In genomic region chr5:11607944-11608343, GRCh38 we compare ENCODE assay signal across 35 cellular contexts.
"Had no signal": no experiment of that assay in that cellular context is flagged by ENCODE, and none has a peak within 500 bp of the region (broad histone marks: within the 10 kb centered on the region; RNA-seq: fewer than 3 reads in every experiment).

No MANE protein-coding gene starts in this region.

- H3K4me3 Mint-ChIP-seq: activated B cell treated with CpG ODN at 0.5 μM for 24 hours; activated CD4-positive, alpha-beta memory T cell treated with anti-CD3 and anti-CD28 coated beads for 36 hours; activated CD4-positive, alpha-beta T cell treated with anti-CD3 and anti-CD28 coated beads, Interleukin-2, amount 10 ng/mL, durations not matched to agents 24 days and 14 days; activated CD8-positive, alpha-beta memory T cell treated with anti-CD3 and anti-CD28 coated beads, Interleukin-2, amount 10 ng/mL, durations not matched to agents 7 days and 5 days; activated CD8-positive, alpha-beta T cell treated with anti-CD3 and anti-CD28 coated beads for 36 hours; activated naive CD4-positive, alpha-beta T cell treated with anti-CD3 and anti-CD28 coated beads, Interleukin-2, amount 10 ng/mL, durations not matched to agents 7 days and 5 days; activated naive CD4-positive, alpha-beta T cell treated with anti-CD3 and anti-CD28 coated beads, Interleukin-2, amount 50 U/mL, for 24 hours; activated naive CD8-positive, alpha-beta T cell; activated naive CD8-positive, alpha-beta T cell treated with anti-CD3 and anti-CD28 coated beads, Interleukin-2, amount 10 ng/mL, durations not matched to agents 7 days and 5 days; activated naive CD8-positive, alpha-beta T cell treated with anti-CD3 and anti-CD28 coated beads, Interleukin-2, amount 50 U/mL, for 24 hours; activated T-cell treated with anti-CD3 and anti-CD28 coated beads, Interleukin-2, amount 50 U/mL, for 24 hours; brain; central memory CD8-positive, alpha-beta T cell; T-cell; T-helper 2 cell treated with Interferon-gamma antibody and Interleukin-4, amounts not matched to agents 5 μg/mL and 100 μg/mL, for 36 hours had no signal

- H3K4me1 ChIP-seq: ascending aorta had no signal

- FAIRE-seq: bronchial epithelial cell, TTC549 had no signal

- H3K36me3 Mint-ChIP-seq: activated CD4-positive, alpha-beta memory T cell treated with anti-CD3 and anti-CD28 coated beads for 36 hours; activated CD8-positive, alpha-beta memory T cell treated with anti-CD3 and anti-CD28 coated beads, Interleukin-2, amount 10 ng/mL, durations not matched to agents 7 days and 5 days; activated naive CD4-positive, alpha-beta T cell treated with anti-CD3 and anti-CD28 coated beads, Interleukin-2, amount 10 ng/mL, durations not matched to agents 7 days and 5 days; activated naive CD4-positive, alpha-beta T cell treated with anti-CD3 and anti-CD28 coated beads, Interleukin-2, amount 50 U/mL, for 24 hours; activated naive CD8-positive, alpha-beta T cell; activated naive CD8-positive, alpha-beta T cell treated with anti-CD3 and anti-CD28 coated beads, Interleukin-2, amount 10 ng/mL, durations not matched to agents 7 days and 5 days; brain; T-cell had no signal

- H3K36me3 ChIP-seq: ascending aorta, cardiac muscle cell had no signal

- H3K9me3 ChIP-seq: ascending aorta had no signal

- H3K27me3 ChIP-seq: ascending aorta, cardiac muscle cell had no signal

- H3K27me3 Mint-ChIP-seq: activated B cell treated with CpG ODN at 0.5 μM for 24 hours; activated CD4-positive, alpha-beta memory T cell treated with anti-CD3 and anti-CD28 coated beads for 36 hours; activated CD4-positive, alpha-beta T cell treated with anti-CD3 and anti-CD28 coated beads, Interleukin-2, amount 10 ng/mL, durations not matched to agents 24 days and 14 days; activated CD8-positive, alpha-beta memory T cell treated with anti-CD3 and anti-CD28 coated beads, Interleukin-2, amount 10 ng/mL, durations not matched to agents 7 days and 5 days; activated CD8-positive, alpha-beta T cell treated with anti-CD3 and anti-CD28 coated beads for 36 hours; activated naive CD4-positive, alpha-beta T cell treated with anti-CD3 and anti-CD28 coated beads, Interleukin-2, amount 10 ng/mL, durations not matched to agents 7 days and 5 days; activated naive CD4-positive, alpha-beta T cell treated with anti-CD3 and anti-CD28 coated beads, Interleukin-2, amount 50 U/mL, for 24 hours; activated naive CD8-positive, alpha-beta T cell; activated naive CD8-positive, alpha-beta T cell treated with anti-CD3 and anti-CD28 coated beads, Interleukin-2, amount 50 U/mL, for 24 hours; activated T-cell treated with anti-CD3 and anti-CD28 coated beads, Interleukin-2, amount 50 U/mL, for 24 hours; brain; central memory CD8-positive, alpha-beta T cell; T-cell had no signal

- H3K4me1 Mint-ChIP-seq: activated B cell treated with CpG ODN at 0.5 μM for 24 hours; activated CD4-positive, alpha-beta T cell treated with anti-CD3 and anti-CD28 coated beads, Interleukin-2, amount 10 ng/mL, durations not matched to agents 24 days and 14 days; activated CD8-positive, alpha-beta memory T cell treated with anti-CD3 and anti-CD28 coated beads, Interleukin-2, amount 10 ng/mL, durations not matched to agents 7 days and 5 days; activated naive CD4-positive, alpha-beta T cell treated with anti-CD3 and anti-CD28 coated beads, Interleukin-2, amount 10 ng/mL, durations not matched to agents 7 days and 5 days; activated naive CD4-positive, alpha-beta T cell treated with anti-CD3 and anti-CD28 coated beads, Interleukin-2, amount 50 U/mL, for 24 hours; activated naive CD8-positive, alpha-beta T cell treated with anti-CD3 and anti-CD28 coated beads, Interleukin-2, amount 10 ng/mL, durations not matched to agents 7 days and 5 days; activated naive CD8-positive, alpha-beta T cell treated with anti-CD3 and anti-CD28 coated beads, Interleukin-2, amount 50 U/mL, for 24 hours; central memory CD8-positive, alpha-beta T cell; T-cell had no signal

- H3K4me3 ChIP-seq: ascending aorta, cardiac muscle cell had no signal

- H3K9me3 Mint-ChIP-seq: activated CD4-positive, alpha-beta memory T cell treated with anti-CD3 and anti-CD28 coated beads for 36 hours; activated CD4-positive, alpha-beta T cell treated with anti-CD3 and anti-CD28 coated beads, Interleukin-2, amount 10 ng/mL, durations not matched to agents 24 days and 14 days; activated CD8-positive, alpha-beta T cell treated with anti-CD3 and anti-CD28 coated beads for 36 hours; activated naive CD4-positive, alpha-beta T cell treated with anti-CD3 and anti-CD28 coated beads, Interleukin-2, amount 10 ng/mL, durations not matched to agents 7 days and 5 days; activated naive CD8-positive, alpha-beta T cell treated with anti-CD3 and anti-CD28 coated beads, Interleukin-2, amount 10 ng/mL, durations not matched to agents 7 days and 5 days; activated T-cell treated with anti-CD3 and anti-CD28 coated beads, Interleukin-2, amount 50 U/mL, for 24 hours; activated T-helper 2 cell treated with anti-CD3 and anti-CD28 coated beads, Interferon-gamma antibody, Interleukin-2, Interleukin-4, amounts not matched to agents 10 μg/mL and 5 μg/mL and 100 μg/mL, durations not matched to agents 14 hours and 24 hours and 36 hours; T-helper 2 cell treated with Interferon-gamma antibody and Interleukin-4, amounts not matched to agents 5 μg/mL and 100 μg/mL, for 36 hours had no signal

- H3K27ac Mint-ChIP-seq: activated B cell treated with CpG ODN at 0.5 μM for 24 hours; activated CD4-positive, alpha-beta memory T cell treated with anti-CD3 and anti-CD28 coated beads for 36 hours; activated CD4-positive, alpha-beta T cell treated with anti-CD3 and anti-CD28 coated beads, Interleukin-2, amount 10 ng/mL, durations not matched to agents 24 days and 14 days; activated CD8-positive, alpha-beta memory T cell treated with anti-CD3 and anti-CD28 coated beads, Interleukin-2, amount 10 ng/mL, durations not matched to agents 7 days and 5 days; activated CD8-positive, alpha-beta T cell treated with anti-CD3 and anti-CD28 coated beads for 36 hours; activated naive CD4-positive, alpha-beta T cell treated with anti-CD3 and anti-CD28 coated beads, Interleukin-2, amount 10 ng/mL, durations not matched to agents 7 days and 5 days; activated naive CD4-positive, alpha-beta T cell treated with anti-CD3 and anti-CD28 coated beads, Interleukin-2, amount 50 U/mL, for 24 hours; activated naive CD8-positive, alpha-beta T cell; activated naive CD8-positive, alpha-beta T cell treated with anti-CD3 and anti-CD28 coated beads, Interleukin-2, amount 10 ng/mL, durations not matched to agents 7 days and 5 days; activated naive CD8-positive, alpha-beta T cell treated with anti-CD3 and anti-CD28 coated beads, Interleukin-2, amount 50 U/mL, for 24 hours; activated T-cell treated with anti-CD3 and anti-CD28 coated beads, Interleukin-2, amount 50 U/mL, for 24 hours; activated T-helper 2 cell treated with anti-CD3 and anti-CD28 coated beads, Interferon-gamma antibody, Interleukin-2, Interleukin-4, amounts not matched to agents 10 μg/mL and 5 μg/mL and 100 μg/mL, durations not matched to agents 14 hours and 24 hours and 36 hours; T-cell; T-helper 2 cell treated with Interferon-gamma antibody and Interleukin-4, amounts not matched to agents 5 μg/mL and 100 μg/mL, for 36 hours had no signal

- H3K27ac ChIP-seq: ascending aorta, cardiac muscle cell, VCaP had no signal

- ATAC-seq: activated CD8-positive, alpha-beta memory T cell treated with anti-CD3 and anti-CD28 coated beads, Interleukin-2, amount 10 ng/mL, durations not matched to agents 7 days and 5 days; activated CD8-positive, alpha-beta T cell treated with anti-CD3 and anti-CD28 coated beads for 36 hours; activated naive CD8-positive, alpha-beta T cell treated with anti-CD3 and anti-CD28 coated beads, Interleukin-2, amount 50 U/mL, for 24 hours; T-cell had no signal

- DNase-seq: activated B cell treated with CpG ODN at 0.5 μM for 24 hours; activated CD4-positive, alpha-beta memory T cell treated with anti-CD3 and anti-CD28 coated beads for 36 hours; activated CD4-positive, alpha-beta T cell treated with anti-CD3 and anti-CD28 coated beads, Interleukin-2, amount 10 ng/mL, durations not matched to agents 24 days and 14 days; activated CD4-positive, alpha-beta T cell treated with anti-CD3 and anti-CD28 coated beads, Interleukin-2, amount 50 U/mL, for 1 hour; activated CD4-positive, alpha-beta T cell treated with anti-CD3 and anti-CD28 coated beads, Interleukin-2, amount 50 U/mL, for 4 hours; activated CD4-positive, CD25-positive, alpha-beta regulatory T cell treated with anti-CD3 and anti-CD28 coated beads, Interleukin-2, amount 50 U/mL, for 72 hours; activated CD8-positive, alpha-beta memory T cell treated with anti-CD3 and anti-CD28 coated beads for 24 hours; activated CD8-positive, alpha-beta memory T cell treated with anti-CD3 and anti-CD28 coated beads, Interleukin-2, amount 10 ng/mL, durations not matched to agents 7 days and 5 days; activated CD8-positive, alpha-beta memory T cell treated with anti-CD3 and anti-CD28 coated beads, Interleukin-2, amount 50 U/mL, for 48 hours; activated CD8-positive, alpha-beta T cell treated with anti-CD3 and anti-CD28 coated beads for 36 hours; activated effector memory CD4-positive, alpha-beta T cell treated with Interleukin-2 at 50 U/mL for 16 hours; activated gamma-delta T cell; activated naive CD4-positive, alpha-beta T cell treated with anti-CD3 and anti-CD28 coated beads, Interleukin-2, amount 10 ng/mL, durations not matched to agents 7 days and 5 days; activated naive CD4-positive, alpha-beta T cell treated with Interleukin-2 at 50 U/mL for 16 hours; activated naive CD8-positive, alpha-beta T cell treated with anti-CD3 and anti-CD28 coated beads, Interleukin-2, amount 10 ng/mL, durations not matched to agents 7 days and 5 days; activated naive CD8-positive, alpha-beta T cell treated with anti-CD3 and anti-CD28 coated beads, Interleukin-2, amount 50 U/mL, for 24 hours; activated T-cell treated with anti-CD3 and anti-CD28 coated beads, Interleukin-2, amount 50 U/mL, for 24 hours; activated T-cell treated with anti-CD3 and anti-CD28 coated beads, Interleukin-2, amount 50 U/mL, for 48 hours; amygdala; anterior cingulate cortex; cerebellar nuclear complex; T-cell; T-helper 2 cell; T-helper 9 cell had no signal
